1 cellular context compared by ENCODE assay signal in the genomic region with DNA sequence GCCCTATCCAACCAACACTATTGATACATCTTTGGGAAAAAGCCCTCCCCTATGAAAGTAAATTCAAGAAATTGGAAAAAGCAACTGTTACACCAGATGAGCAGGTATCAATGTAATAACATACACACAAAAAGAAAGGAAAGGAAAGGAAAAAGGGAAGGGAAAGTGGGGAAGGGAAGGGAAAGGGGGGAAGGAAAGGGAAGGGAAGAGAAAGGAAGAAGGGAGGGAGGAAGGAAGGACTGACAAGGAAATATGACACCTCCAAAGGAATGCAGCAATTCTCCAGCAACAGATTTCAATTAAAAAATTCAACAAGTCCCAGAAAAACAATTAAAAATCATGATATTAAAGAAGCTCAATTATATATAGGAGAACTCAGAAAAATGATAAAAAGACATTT.
TF ChIP-seq lines count a peak whose summit lies in the region.

No MANE protein-coding gene starts in this region.

TF ChIP-seq in GM23338, 12 proteins besides CTCF, POLR2A, EP300 and RAD21 (continued from another document):
- TF ChIP-seq, protein P1, sequence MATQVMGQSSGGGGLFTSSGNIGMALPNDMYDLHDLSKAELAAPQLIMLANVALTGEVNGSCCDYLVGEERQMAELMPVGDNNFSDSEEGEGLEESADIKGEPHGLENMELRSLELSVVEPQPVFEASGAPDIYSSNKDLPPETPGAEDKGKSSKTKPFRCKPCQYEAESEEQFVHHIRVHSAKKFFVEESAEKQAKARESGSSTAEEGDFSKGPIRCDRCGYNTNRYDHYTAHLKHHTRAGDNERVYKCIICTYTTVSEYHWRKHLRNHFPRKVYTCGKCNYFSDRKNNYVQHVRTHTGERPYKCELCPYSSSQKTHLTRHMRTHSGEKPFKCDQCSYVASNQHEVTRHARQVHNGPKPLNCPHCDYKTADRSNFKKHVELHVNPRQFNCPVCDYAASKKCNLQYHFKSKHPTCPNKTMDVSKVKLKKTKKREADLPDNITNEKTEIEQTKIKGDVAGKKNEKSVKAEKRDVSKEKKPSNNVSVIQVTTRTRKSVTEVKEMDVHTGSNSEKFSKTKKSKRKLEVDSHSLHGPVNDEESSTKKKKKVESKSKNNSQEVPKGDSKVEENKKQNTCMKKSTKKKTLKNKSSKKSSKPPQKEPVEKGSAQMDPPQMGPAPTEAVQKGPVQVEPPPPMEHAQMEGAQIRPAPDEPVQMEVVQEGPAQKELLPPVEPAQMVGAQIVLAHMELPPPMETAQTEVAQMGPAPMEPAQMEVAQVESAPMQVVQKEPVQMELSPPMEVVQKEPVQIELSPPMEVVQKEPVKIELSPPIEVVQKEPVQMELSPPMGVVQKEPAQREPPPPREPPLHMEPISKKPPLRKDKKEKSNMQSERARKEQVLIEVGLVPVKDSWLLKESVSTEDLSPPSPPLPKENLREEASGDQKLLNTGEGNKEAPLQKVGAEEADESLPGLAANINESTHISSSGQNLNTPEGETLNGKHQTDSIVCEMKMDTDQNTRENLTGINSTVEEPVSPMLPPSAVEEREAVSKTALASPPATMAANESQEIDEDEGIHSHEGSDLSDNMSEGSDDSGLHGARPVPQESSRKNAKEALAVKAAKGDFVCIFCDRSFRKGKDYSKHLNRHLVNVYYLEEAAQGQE (IDR thresholded peaks at IDR 0.05; ENCODE audit: unreplicated experiment) = no peak
- TF ChIP-seq ZNF331 (CRISPR knock-in tag; IDR thresholded peaks at IDR 0.05; ENCODE audit: low read depth) (no peak), POLR2AphosphoS5 (IDR thresholded peaks at IDR 0.05; ENCODE audit: low read depth) (no peak), STAT1 (IDR thresholded peaks at IDR 0.05; ENCODE audit: unreplicated experiment) (no peak), CREB1 (CRISPR knock-in tag; IDR thresholded peaks at IDR 0.05; ENCODE audit: low read depth) (no peak)
- TF ChIP-seq, protein P2, sequence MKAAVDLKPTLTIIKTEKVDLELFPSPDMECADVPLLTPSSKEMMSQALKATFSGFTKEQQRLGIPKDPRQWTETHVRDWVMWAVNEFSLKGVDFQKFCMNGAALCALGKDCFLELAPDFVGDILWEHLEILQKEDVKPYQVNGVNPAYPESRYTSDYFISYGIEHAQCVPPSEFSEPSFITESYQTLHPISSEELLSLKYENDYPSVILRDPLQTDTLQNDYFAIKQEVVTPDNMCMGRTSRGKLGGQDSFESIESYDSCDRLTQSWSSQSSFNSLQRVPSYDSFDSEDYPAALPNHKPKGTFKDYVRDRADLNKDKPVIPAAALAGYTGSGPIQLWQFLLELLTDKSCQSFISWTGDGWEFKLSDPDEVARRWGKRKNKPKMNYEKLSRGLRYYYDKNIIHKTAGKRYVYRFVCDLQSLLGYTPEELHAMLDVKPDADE (IDR thresholded peaks at IDR 0.05) = no peak
TF ChIP-seq in GM23338: peak in this region for 0.
